In the genomic region with DNA sequence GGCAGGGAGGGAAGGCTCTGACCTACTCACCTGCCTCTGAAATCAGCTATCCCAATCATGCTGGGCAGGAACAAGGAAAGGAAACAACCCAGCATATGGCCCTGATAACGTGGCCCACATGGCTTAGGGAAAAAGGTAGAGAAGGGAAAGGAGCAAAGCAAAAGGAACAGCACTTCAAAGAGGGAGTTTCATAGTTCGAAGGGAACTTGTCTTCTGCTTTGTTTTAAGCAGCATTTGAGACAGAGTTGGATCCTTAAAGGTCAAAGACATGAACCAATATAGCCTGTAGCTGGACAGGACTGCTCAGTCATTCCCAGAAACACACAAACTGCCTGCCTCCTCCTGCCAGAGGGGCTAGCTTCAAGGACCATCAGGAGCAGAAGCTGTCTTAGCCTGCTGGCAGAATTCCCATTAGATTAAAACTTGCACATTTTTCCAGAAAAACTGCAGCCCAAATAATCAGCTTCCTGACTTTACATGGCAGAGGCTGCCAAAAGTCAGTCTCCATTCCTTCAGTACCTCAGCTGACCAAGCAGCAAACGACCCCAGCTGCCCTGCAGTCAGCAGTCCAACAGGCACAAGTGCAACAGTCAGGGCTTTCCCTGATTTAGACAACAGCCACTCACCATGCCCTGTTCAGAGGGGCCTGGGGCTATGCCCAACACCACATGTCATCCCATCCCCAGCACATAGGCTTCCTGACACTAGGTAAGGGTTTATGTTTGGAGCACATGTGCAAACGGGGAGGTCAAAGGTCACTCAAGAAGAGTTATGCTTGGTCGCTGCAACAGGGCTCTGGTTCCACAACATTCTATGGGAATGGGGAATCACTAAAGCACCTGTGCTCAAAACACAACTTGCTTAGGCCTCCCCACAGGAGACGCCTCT, we compare ENCODE assay signal across 1 cellular context.
TF ChIP-seq lines count a peak whose summit lies in the region.

No MANE protein-coding gene starts in this region.

TF ChIP-seq in K562, 482 proteins besides CTCF, POLR2A, EP300 and RAD21 (continued from another document and continues in another):
- TF ChIP-seq, protein P1, sequence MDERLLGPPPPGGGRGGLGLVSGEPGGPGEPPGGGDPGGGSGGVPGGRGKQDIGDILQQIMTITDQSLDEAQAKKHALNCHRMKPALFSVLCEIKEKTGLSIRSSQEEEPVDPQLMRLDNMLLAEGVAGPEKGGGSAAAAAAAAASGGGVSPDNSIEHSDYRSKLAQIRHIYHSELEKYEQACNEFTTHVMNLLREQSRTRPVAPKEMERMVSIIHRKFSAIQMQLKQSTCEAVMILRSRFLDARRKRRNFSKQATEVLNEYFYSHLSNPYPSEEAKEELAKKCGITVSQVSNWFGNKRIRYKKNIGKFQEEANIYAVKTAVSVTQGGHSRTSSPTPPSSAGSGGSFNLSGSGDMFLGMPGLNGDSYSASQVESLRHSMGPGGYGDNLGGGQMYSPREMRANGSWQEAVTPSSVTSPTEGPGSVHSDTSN (CRISPR knock-in tag; IDR thresholded peaks at IDR 0.05; ENCODE audit: low read depth): no peak
- TF ChIP-seq, protein P1 (tag; conservative IDR thresholded peaks at IDR 0.05; ENCODE audit: low read depth): no peak
- TF ChIP-seq, protein P2, sequence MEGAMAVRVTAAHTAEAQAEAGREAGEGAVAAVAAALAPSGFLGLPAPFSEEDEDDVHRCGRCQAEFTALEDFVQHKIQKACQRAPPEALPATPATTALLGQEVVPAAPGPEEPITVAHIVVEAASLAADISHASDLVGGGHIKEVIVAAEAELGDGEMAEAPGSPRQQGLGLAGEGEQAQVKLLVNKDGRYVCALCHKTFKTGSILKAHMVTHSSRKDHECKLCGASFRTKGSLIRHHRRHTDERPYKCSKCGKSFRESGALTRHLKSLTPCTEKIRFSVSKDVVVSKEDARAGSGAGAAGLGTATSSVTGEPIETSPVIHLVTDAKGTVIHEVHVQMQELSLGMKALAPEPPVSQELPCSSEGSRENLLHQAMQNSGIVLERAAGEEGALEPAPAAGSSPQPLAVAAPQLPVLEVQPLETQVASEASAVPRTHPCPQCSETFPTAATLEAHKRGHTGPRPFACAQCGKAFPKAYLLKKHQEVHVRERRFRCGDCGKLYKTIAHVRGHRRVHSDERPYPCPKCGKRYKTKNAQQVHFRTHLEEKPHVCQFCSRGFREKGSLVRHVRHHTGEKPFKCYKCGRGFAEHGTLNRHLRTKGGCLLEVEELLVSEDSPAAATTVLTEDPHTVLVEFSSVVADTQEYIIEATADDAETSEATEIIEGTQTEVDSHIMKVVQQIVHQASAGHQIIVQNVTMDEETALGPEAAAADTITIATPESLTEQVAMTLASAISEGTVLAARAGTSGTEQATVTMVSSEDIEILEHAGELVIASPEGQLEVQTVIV (CRISPR knock-in tag; IDR thresholded peaks at IDR 0.05; ENCODE audit: borderline replicate concordance): no peak
- TF ChIP-seq CEBPG (CRISPR knock-in tag; IDR thresholded peaks at IDR 0.05) (no peak), CEBPG (tag; conservative IDR thresholded peaks at IDR 0.05 in 1 of 2, IDR thresholded peaks at IDR 0.05 in 1 of 2) (no peak), POLR2G (IDR thresholded peaks at IDR 0.05; ENCODE audit: low read depth, low read length) (no peak), PCBP2 (IDR thresholded peaks at IDR 0.05; ENCODE audit: low read depth, low read length, poor library complexity, severe bottlenecking) (no peak), MYC (IDR thresholded peaks at IDR 0.05; ENCODE audit: low read depth, low read length) (peak; percentile 61), MYC (CRISPR knock-in tag; IDR thresholded peaks at IDR 0.05; ENCODE audit: borderline replicate concordance, low read depth) (no peak), ZNF384 (IDR thresholded peaks at IDR 0.05; ENCODE audit: low read depth, low read length) (no peak), ARID1B (IDR thresholded peaks at IDR 0.05) (peak; percentile 53; the same call in 1 of the 2 replicates), ZNF561 (CRISPR knock-in tag; conservative IDR thresholded peaks at IDR 0.05) (no peak), FOXA1 (IDR thresholded peaks at IDR 0.05; ENCODE audit: borderline replicate concordance) (no peak), SAFB (IDR thresholded peaks at IDR 0.05; ENCODE audit: borderline replicate concordance, low read depth, low read length) (no peak), EZH2 (IDR thresholded peaks at IDR 0.05; ENCODE audit: borderline replicate concordance, low read depth, low read length) (no peak), MBD2 (IDR thresholded peaks at IDR 0.05; ENCODE audit: borderline replicate concordance, low read depth) (no peak), U2AF1 (optimal IDR thresholded peaks at IDR 0.05; ENCODE audit: low read depth, low read length) (no peak), GTF2E2 (tag; IDR thresholded peaks at IDR 0.05) (no peak), ZNF507 (tag; conservative IDR thresholded peaks at IDR 0.05) (no peak), PHB (CRISPR knock-in tag; IDR thresholded peaks at IDR 0.05) (no peak), RBM14 (IDR thresholded peaks at IDR 0.05; ENCODE audit: borderline replicate concordance, insufficient read depth, low read depth, low read length) (no peak), SOX6 (IDR thresholded peaks at IDR 0.05) (no peak)
- TF ChIP-seq, protein P3, sequence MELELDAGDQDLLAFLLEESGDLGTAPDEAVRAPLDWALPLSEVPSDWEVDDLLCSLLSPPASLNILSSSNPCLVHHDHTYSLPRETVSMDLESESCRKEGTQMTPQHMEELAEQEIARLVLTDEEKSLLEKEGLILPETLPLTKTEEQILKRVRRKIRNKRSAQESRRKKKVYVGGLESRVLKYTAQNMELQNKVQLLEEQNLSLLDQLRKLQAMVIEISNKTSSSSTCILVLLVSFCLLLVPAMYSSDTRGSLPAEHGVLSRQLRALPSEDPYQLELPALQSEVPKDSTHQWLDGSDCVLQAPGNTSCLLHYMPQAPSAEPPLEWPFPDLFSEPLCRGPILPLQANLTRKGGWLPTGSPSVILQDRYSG (tag; conservative IDR thresholded peaks at IDR 0.05; ENCODE audit: low read depth): no peak; the same call in 1 of the 2 replicates
- TF ChIP-seq, protein P4, sequence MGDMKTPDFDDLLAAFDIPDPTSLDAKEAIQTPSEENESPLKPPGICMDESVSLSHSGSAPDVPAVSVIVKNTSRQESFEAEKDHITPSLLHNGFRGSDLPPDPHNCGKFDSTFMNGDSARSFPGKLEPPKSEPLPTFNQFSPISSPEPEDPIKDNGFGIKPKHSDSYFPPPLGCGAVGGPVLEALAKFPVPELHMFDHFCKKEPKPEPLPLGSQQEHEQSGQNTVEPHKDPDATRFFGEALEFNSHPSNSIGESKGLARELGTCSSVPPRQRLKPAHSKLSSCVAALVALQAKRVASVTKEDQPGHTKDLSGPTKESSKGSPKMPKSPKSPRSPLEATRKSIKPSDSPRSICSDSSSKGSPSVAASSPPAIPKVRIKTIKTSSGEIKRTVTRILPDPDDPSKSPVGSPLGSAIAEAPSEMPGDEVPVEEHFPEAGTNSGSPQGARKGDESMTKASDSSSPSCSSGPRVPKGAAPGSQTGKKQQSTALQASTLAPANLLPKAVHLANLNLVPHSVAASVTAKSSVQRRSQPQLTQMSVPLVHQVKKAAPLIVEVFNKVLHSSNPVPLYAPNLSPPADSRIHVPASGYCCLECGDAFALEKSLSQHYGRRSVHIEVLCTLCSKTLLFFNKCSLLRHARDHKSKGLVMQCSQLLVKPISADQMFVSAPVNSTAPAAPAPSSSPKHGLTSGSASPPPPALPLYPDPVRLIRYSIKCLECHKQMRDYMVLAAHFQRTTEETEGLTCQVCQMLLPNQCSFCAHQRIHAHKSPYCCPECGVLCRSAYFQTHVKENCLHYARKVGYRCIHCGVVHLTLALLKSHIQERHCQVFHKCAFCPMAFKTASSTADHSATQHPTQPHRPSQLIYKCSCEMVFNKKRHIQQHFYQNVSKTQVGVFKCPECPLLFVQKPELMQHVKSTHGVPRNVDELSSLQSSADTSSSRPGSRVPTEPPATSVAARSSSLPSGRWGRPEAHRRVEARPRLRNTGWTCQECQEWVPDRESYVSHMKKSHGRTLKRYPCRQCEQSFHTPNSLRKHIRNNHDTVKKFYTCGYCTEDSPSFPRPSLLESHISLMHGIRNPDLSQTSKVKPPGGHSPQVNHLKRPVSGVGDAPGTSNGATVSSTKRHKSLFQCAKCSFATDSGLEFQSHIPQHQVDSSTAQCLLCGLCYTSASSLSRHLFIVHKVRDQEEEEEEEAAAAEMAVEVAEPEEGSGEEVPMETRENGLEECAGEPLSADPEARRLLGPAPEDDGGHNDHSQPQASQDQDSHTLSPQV (IDR thresholded peaks at IDR 0.05): 0 out of 2 replicates have a peak, but pooled peaks have one; percentile 31
- TF ChIP-seq, protein P5, sequence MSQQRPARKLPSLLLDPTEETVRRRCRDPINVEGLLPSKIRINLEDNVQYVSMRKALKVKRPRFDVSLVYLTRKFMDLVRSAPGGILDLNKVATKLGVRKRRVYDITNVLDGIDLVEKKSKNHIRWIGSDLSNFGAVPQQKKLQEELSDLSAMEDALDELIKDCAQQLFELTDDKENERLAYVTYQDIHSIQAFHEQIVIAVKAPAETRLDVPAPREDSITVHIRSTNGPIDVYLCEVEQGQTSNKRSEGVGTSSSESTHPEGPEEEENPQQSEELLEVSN (IDR thresholded peaks at IDR 0.05; ENCODE audit: borderline replicate concordance in 1 of 2, extremely low read depth in 1 of 2, insufficient read depth in 1 of 2, insufficient read length in 1 of 2, low read depth in 1 of 2, low read length in 1 of 2, poor library complexity in 1 of 2, severe bottlenecking in 1 of 2): no peak
- TF ChIP-seq, protein P6, sequence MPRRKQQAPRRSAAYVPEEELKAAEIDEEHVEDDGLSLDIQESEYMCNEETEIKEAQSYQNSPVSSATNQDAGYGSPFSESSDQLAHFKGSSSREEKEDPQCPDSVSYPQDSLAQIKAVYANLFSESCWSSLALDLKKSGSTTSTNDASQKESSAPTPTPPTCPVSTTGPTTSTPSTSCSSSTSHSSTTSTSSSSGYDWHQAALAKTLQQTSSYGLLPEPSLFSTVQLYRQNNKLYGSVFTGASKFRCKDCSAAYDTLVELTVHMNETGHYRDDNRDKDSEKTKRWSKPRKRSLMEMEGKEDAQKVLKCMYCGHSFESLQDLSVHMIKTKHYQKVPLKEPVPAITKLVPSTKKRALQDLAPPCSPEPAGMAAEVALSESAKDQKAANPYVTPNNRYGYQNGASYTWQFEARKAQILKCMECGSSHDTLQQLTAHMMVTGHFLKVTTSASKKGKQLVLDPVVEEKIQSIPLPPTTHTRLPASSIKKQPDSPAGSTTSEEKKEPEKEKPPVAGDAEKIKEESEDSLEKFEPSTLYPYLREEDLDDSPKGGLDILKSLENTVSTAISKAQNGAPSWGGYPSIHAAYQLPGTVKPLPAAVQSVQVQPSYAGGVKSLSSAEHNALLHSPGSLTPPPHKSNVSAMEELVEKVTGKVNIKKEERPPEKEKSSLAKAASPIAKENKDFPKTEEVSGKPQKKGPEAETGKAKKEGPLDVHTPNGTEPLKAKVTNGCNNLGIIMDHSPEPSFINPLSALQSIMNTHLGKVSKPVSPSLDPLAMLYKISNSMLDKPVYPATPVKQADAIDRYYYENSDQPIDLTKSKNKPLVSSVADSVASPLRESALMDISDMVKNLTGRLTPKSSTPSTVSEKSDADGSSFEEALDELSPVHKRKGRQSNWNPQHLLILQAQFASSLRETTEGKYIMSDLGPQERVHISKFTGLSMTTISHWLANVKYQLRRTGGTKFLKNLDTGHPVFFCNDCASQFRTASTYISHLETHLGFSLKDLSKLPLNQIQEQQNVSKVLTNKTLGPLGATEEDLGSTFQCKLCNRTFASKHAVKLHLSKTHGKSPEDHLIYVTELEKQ (CRISPR knock-in tag; IDR thresholded peaks at IDR 0.05): no peak
- TF ChIP-seq, protein P7, sequence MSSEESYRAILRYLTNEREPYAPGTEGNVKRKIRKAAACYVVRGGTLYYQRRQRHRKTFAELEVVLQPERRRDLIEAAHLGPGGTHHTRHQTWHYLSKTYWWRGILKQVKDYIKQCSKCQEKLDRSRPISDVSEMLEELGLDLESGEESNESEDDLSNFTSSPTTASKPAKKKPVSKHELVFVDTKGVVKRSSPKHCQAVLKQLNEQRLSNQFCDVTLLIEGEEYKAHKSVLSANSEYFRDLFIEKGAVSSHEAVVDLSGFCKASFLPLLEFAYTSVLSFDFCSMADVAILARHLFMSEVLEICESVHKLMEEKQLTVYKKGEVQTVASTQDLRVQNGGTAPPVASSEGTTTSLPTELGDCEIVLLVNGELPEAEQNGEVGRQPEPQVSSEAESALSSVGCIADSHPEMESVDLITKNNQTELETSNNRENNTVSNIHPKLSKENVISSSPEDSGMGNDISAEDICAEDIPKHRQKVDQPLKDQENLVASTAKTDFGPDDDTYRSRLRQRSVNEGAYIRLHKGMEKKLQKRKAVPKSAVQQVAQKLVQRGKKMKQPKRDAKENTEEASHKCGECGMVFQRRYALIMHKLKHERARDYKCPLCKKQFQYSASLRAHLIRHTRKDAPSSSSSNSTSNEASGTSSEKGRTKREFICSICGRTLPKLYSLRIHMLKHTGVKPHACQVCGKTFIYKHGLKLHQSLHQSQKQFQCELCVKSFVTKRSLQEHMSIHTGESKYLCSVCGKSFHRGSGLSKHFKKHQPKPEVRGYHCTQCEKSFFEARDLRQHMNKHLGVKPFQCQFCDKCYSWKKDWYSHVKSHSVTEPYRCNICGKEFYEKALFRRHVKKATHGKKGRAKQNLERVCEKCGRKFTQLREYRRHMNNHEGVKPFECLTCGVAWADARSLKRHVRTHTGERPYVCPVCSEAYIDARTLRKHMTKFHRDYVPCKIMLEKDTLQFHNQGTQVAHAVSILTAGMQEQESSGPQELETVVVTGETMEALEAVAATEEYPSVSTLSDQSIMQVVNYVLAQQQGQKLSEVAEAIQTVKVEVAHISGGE (CRISPR knock-in tag; IDR thresholded peaks at IDR 0.05): 0 out of 6 replicates have a peak, but pooled peaks of 1 of the 3 experiments have one; percentile 33
- TF ChIP-seq, protein P8, sequence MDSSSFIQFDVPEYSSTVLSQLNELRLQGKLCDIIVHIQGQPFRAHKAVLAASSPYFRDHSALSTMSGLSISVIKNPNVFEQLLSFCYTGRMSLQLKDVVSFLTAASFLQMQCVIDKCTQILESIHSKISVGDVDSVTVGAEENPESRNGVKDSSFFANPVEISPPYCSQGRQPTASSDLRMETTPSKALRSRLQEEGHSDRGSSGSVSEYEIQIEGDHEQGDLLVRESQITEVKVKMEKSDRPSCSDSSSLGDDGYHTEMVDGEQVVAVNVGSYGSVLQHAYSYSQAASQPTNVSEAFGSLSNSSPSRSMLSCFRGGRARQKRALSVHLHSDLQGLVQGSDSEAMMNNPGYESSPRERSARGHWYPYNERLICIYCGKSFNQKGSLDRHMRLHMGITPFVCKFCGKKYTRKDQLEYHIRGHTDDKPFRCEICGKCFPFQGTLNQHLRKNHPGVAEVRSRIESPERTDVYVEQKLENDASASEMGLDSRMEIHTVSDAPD (CRISPR knock-in tag; IDR thresholded peaks at IDR 0.05): no peak
- TF ChIP-seq, protein P9, sequence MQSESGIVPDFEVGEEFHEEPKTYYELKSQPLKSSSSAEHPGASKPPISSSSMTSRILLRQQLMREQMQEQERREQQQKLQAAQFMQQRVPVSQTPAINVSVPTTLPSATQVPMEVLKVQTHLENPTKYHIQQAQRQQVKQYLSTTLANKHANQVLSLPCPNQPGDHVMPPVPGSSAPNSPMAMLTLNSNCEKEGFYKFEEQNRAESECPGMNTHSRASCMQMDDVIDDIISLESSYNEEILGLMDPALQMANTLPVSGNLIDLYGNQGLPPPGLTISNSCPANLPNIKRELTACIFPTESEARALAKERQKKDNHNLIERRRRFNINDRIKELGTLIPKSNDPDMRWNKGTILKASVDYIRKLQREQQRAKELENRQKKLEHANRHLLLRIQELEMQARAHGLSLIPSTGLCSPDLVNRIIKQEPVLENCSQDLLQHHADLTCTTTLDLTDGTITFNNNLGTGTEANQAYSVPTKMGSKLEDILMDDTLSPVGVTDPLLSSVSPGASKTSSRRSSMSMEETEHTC (IDR thresholded peaks at IDR 0.05): no peak
